ENCODE assay signal across 26 cellular contexts in genomic region chr6:134000443-134000842, GRCh38. TPM values are rescaled to one million over a fixed set of nuclear protein-coding genes. Genes with fewer than 3 reads are reported as not detected.
A peak's percentile ranks its signal among the peaks of the same experiment; 100 is the strongest.
DNase-seq lines count a peak whose midpoint lies in the region; ATAC-seq, FAIRE-seq and TF ChIP-seq lines count a peak whose summit lies in the region.
"Had no signal": no experiment of that assay in that cellular context is flagged by ENCODE, and none has a peak within 500 bp of the region (broad histone marks: within the 10 kb centered on the region; RNA-seq: fewer than 3 reads in every experiment).

No MANE protein-coding gene starts in this region.

- H2BK5ac ChIP-seq in mesendoderm (ENCODE audit: low read length): no peak overlapping the region

- POLR2A ChIA-PET in HepG2 (lab: Yijun Ruan, JAX): no interaction called here

- no peaks in the 10 kb centered on the region for H3K9me3 ChIP-seq in HepG2 (ENCODE audit: low read length)
- H3K9me3 ChIP-seq in right lobe of liver: no peaks in the 10 kb centered on the region
- H3K9me3 ChIP-seq in mammary epithelial cell (replicated peaks; ENCODE audit: insufficient read depth, low read length): no peaks in the 10 kb centered on the region
- H3K9me3 ChIP-seq: BLaER1, HAP-1 had no signal

- H2BK120ac ChIP-seq in mesendoderm (ENCODE audit: low read depth, low read length): no peak overlapping the region

- H3K79me1 ChIP-seq in mesendoderm (ENCODE audit: low read length): no peaks in the 10 kb centered on the region

- H3K56ac ChIP-seq in mesendoderm (ENCODE audit: low read length): no peak overlapping the region

- H3K27ac ChIP-seq in HepG2 (ENCODE audit: extremely low read length, insufficient read depth, low read length) (no peak overlapping the region), right lobe of liver (no peak overlapping the region), mammary epithelial cell (ENCODE audit: insufficient read depth, low read depth, low read length) (no peak overlapping the region), mesendoderm (ENCODE audit: low read depth, low read length) (no peak overlapping the region)
- H3K27ac ChIP-seq: BLaER1 had no signal

- H2AK5ac ChIP-seq in mesendoderm (ENCODE audit: low read length): no peak overlapping the region

- TF ChIP-seq EP300 in HepG2 (IDR thresholded peaks at IDR 0.05; ENCODE audit: low read depth in 2 of 2, low read length in 2 of 2) (no peak), HepG2 (CRISPR knock-in tag; IDR thresholded peaks at IDR 0.05; ENCODE audit: borderline replicate concordance) (no peak)

- no peak overlapping the region for H3K18ac ChIP-seq in mesendoderm (ENCODE audit: low read length)

- H4K20me1 ChIP-seq in HepG2 (ENCODE audit: insufficient read depth, low read length): no peaks in the 10 kb centered on the region
- H4K20me1 ChIP-seq in mammary epithelial cell (ENCODE audit: insufficient read depth, low read length): no peaks in the 10 kb centered on the region
- H4K20me1 ChIP-seq: BLaER1 had no signal

- H3K4me3 ChIP-seq in HepG2 (replicated peaks in 1 of 3; ENCODE audit: insufficient read depth in 1 of 3, low read depth in 2 of 3, low read length in 3 of 3) (no peak overlapping the region), right lobe of liver (no peak overlapping the region), mammary epithelial cell (replicated peaks in 1 of 3; ENCODE audit: insufficient read depth in 1 of 3, low read depth in 2 of 3, low read length in 3 of 3) (no peak overlapping the region), mesendoderm (ENCODE audit: low read length) (no peak overlapping the region)
- H3K4me3 ChIP-seq: BLaER1, HAP-1 had no signal

- H4K8ac ChIP-seq in mesendoderm (ENCODE audit: low read depth, low read length): no peak overlapping the region

- H3K4me1 ChIP-seq in HepG2 (ENCODE audit: insufficient read depth, low read length): no peaks in the 10 kb centered on the region
- H3K4me1 ChIP-seq in right lobe of liver: peaks cover 0 to 28% (median 6%) of the 10 kb centered on the region in 4 donors
- H3K4me1 ChIP-seq in mammary epithelial cell (ENCODE audit: insufficient read depth, low read length): peaks cover 7% of the 10 kb centered on the region
- H3K4me1 ChIP-seq in mesendoderm (ENCODE audit: control insufficient read depth, low read depth, low read length): no peaks in the 10 kb centered on the region
- H3K4me1 ChIP-seq: HAP-1 had no signal

- dilution Hi-C loops in mammary epithelial cell (cut with HindIII; ENCODE audit: low sequenced_read_pairs): no loop called here

- no peak overlapping the region for H4K5ac ChIP-seq in mesendoderm (ENCODE audit: low read length)

- H2AFZ ChIP-seq in HepG2 (ENCODE audit: low read length) (no peak overlapping the region), mammary epithelial cell (ENCODE audit: low read depth, low read length) (no peak overlapping the region)

- H3K23ac ChIP-seq in mesendoderm (ENCODE audit: low read length): no peak overlapping the region

- in situ Hi-C loops in HepG2 (cut with HindIII; ENCODE audit: extremely low pct_ligation_motif_present, low pct_unique_long_range_greater_than_20kb): no loop called here
- in situ Hi-C loops in mammary epithelial cell (cut with MboI; ENCODE audit: low sequenced_read_pairs in 2 of 2): no loop called here

- H3K79me2 ChIP-seq in HepG2 (ENCODE audit: insufficient read depth, low read length): no peaks in the 10 kb centered on the region
- H3K79me2 ChIP-seq in mammary epithelial cell (ENCODE audit: insufficient read depth, low read length): no peaks in the 10 kb centered on the region
- no peaks in the 10 kb centered on the region for H3K79me2 ChIP-seq in mesendoderm (ENCODE audit: control insufficient read depth, insufficient read depth, low read length)

- no peak for ATAC-seq in HepG2
- ATAC-seq in right lobe of liver: no peak
- no peak for ATAC-seq in GM21528 (IDR thresholded peaks at IDR 0.05; ENCODE audit: low FRiP score, unreplicated experiment)
- no peak for ATAC-seq in GM18511 (IDR thresholded peaks at IDR 0.05; ENCODE audit: unreplicated experiment)

- BruUV-seq in HepG2 (replicated peaks; lab: Mats Ljungman, UMichigan): no TSS peak
- BruUV-seq in mammary epithelial cell (replicated peaks; lab: Mats Ljungman, UMichigan): no TSS peak

- TF ChIP-seq RAD21 in HepG2 (CRISPR knock-in tag; IDR thresholded peaks at IDR 0.05): no peak

- TF ChIP-seq CTCF in HepG2 (CRISPR knock-in tag; IDR thresholded peaks at IDR 0.05): no peak
- no peak for TF ChIP-seq CTCF in right lobe of liver (IDR thresholded peaks at IDR 0.05)
- TF ChIP-seq CTCF in mammary epithelial cell (conservative IDR thresholded peaks at IDR 0.05 in 1 of 2, IDR thresholded peaks at IDR 0.05 in 1 of 2; ENCODE audit: extremely low read depth in 1 of 2, insufficient read depth in 1 of 2, low read depth in 1 of 2, low read length in 2 of 2): no peak

- H3K4ac ChIP-seq in mesendoderm (ENCODE audit: low read depth, low read length): no peak overlapping the region

- FAIRE-seq in HepG2 (lab: Jason Lieb, UNC): no peak
- FAIRE-seq: A204.1, GM18507 had no signal

- no peaks in the 10 kb centered on the region; a peak in 2 of 5 replicates for H3K27me3 ChIP-seq in HepG2 (ENCODE audit: control insufficient read depth in 1 of 2, insufficient read depth in 2 of 2, low read length in 2 of 2)
- H3K27me3 ChIP-seq in right lobe of liver: no peaks in the 10 kb centered on the region
- no peaks in the 10 kb centered on the region for H3K27me3 ChIP-seq in mammary epithelial cell (ENCODE audit: insufficient read depth, low read length)
- H3K27me3 ChIP-seq in mesendoderm (ENCODE audit: insufficient read depth, low read length, poor library complexity): no peaks in the 10 kb centered on the region
- H3K27me3 ChIP-seq: BLaER1 had no signal

- no peak for DNase-seq in HepG2 (ENCODE audit: low spot score)
- DNase-seq in right lobe of liver: no peak
- peak; percentile 75 for DNase-seq in mammary epithelial cell
- DNase-seq in mesendoderm: peak; percentile 65
- DNase-seq in 8988T: no peak
- DNase-seq in A172 (ENCODE audit: low spot score): no peak
- DNase-seq: CD4-positive, CD25-positive, alpha-beta regulatory T cell; DMS53; GOT3; HFFc6; Kasumi-1; NCI-H1105 treated with DMSO at 0.1 percent for 48 hours; NCI-H146; NCI-H1930; NCI-H2107; NCI-H446; NCI-H524 treated with DMSO at 0.1 percent for 48 hours; NCI-H774; RPMI8226; SHP77 treated with DMSO at 0.1 percent for 48 hours had no signal

- CTCF ChIA-PET in HepG2 (lab: Yijun Ruan, JAX; ENCODE audit: low intra/inter-chr PET ratio, low total read pairs) (no interaction called here), mammary epithelial cell (lab: Charles Lee; ENCODE audit: low non-redundant PET) (interaction anchor here (0.6 kb wide), 1 partner anchor 32 kb away, joined by 3 read pairs; no protein-coding TSS in a partner anchor)

- no peak overlapping the region for H2BK15ac ChIP-seq in mesendoderm (replicated peaks; ENCODE audit: low read depth)

- intact Hi-C loops in HepG2 (cut with micrococcal nuclease; ENCODE audit: unreplicated experiment) (no loop called here), right lobe of liver (cut with DNase I) (no loop called here), mammary epithelial cell (cut with micrococcal nuclease) (no loop called here)

- whole genome bisulfite sequencing in HepG2 (ENCODE audit: low lambda C conversion rate): 30% methylated on average over 3 of the region's 3 CpGs
- 63% methylated on average over 3 of the region's 3 CpGs for WGBS in right lobe of liver (ENCODE audit: insufficient coverage, low coverage, low lambda C conversion rate, missing lambda C conversion rate)
- 33% methylated on average over 3 of the region's 3 CpGs for WGBS in mammary epithelial cell (ENCODE audit: low coverage, missing lambda C conversion rate)
- no CpG with 5 or more reads among the region's 3 CpGs for WGBS in mesendoderm (ENCODE audit: extremely low coverage, insufficient coverage, low lambda C conversion rate)

- H3K4me2 ChIP-seq in HepG2 (ENCODE audit: low read depth, low read length) (no peak overlapping the region), mammary epithelial cell (ENCODE audit: insufficient read depth, low read depth, low read length) (peak overlapping the region; percentile 52), mesendoderm (ENCODE audit: low read length) (no peak overlapping the region)
- H3K4me2 ChIP-seq: BLaER1 had no signal

- H3K9ac ChIP-seq in HepG2 (ENCODE audit: insufficient read depth, low read depth, low read length) (no peak overlapping the region), mammary epithelial cell (ENCODE audit: insufficient read depth, low read length) (no peak overlapping the region), mesendoderm (ENCODE audit: low read length) (no peak overlapping the region)
- H3K9ac ChIP-seq: BLaER1 had no signal

- H3K36me3 ChIP-seq in HepG2 (replicated peaks in 1 of 2; ENCODE audit: control insufficient read depth in 1 of 2, insufficient read depth in 2 of 2, low read length in 2 of 2) (no peaks in the 10 kb centered on the region), right lobe of liver (no peaks in the 10 kb centered on the region), mammary epithelial cell (ENCODE audit: insufficient read depth, low read length) (no peaks in the 10 kb centered on the region), mesendoderm (ENCODE audit: control insufficient read depth, insufficient read depth, low read length) (no peaks in the 10 kb centered on the region)
- H3K36me3 ChIP-seq: BLaER1, HAP-1 had no signal

- no peak for TF ChIP-seq POLR2A in HepG2 (IDR thresholded peaks at IDR 0.05; ENCODE audit: insufficient read depth in 1 of 2, low read depth in 2 of 2, low read length in 2 of 2)
- TF ChIP-seq POLR2A in right lobe of liver (IDR thresholded peaks at IDR 0.05): no peak

RNA-seq across cellular contexts. Expression of gene TBPL1, which starts 47.4 kb away (rescaled TPM):
- total RNA-seq in HepG2 (2016; rRNA removed; fragmentation: Illumina TruSeq; extraction: Trizol) (39.3 and 47.7 TPM in 2 replicates), right lobe of liver (10 to 100 TPM in 2 of 6 experiments, 1 to 10 TPM in 4; 6.0 to 11.5 (median 9.4) TPM), mammary epithelial cell (10 to 100 TPM; 19.2 to 25.6 TPM)
- 47.1 and 47.5 TPM in 2 replicates for total RNA-seq in HepG2 (2016; cell fraction: cytosol; rRNA removed; fragmentation: Illumina TruSeq; extraction: Trizol; ENCODE audit: low read depth)
- 38.0 and 46.0 TPM in 2 replicates for total RNA-seq in HepG2 (2016; cell fraction: insoluble cytoplasmic fraction; rRNA removed; fragmentation: Illumina TruSeq; extraction: Trizol)
- 75.7 and 77.8 TPM in 2 replicates for total RNA-seq in HepG2 (2016; cell fraction: membrane; rRNA removed; fragmentation: Illumina TruSeq; extraction: Trizol)
- total RNA-seq in HepG2 (2016; cell fraction: nucleus; rRNA removed; fragmentation: Illumina TruSeq; extraction: Trizol): 22.3 and 25.5 TPM in 2 replicates
- polyA plus RNA-seq in HepG2 (2011; rRNA removed) (20.2 and 25.3 TPM in 2 replicates), mammary epithelial cell (23.7 TPM)
- polyA plus RNA-seq in HepG2 (2011; cell fraction: cytosol; rRNA removed): 10.7 and 14.1 TPM in 2 replicates
- polyA plus RNA-seq in HepG2 (2011; cell fraction: nucleus; rRNA removed): 5.8 and 9.1 TPM in 2 replicates
- 22.0 and 27.1 TPM in 2 replicates for polyA plus RNA-seq in HepG2 (2012)
- 37.3 and 45.6 TPM in 2 replicates for polyA plus RNA-seq in HepG2 (2016; cell fraction: cytosol; fragmentation: Illumina TruSeq; extraction: Trizol; ENCODE audit: low read depth)
- 57.8 and 60.3 TPM in 2 replicates for polyA plus RNA-seq in HepG2 (2016; cell fraction: insoluble cytoplasmic fraction; fragmentation: Illumina TruSeq; extraction: Trizol; ENCODE audit: low read depth)
- 72.2 and 77.9 TPM in 2 replicates for polyA plus RNA-seq in HepG2 (2016; cell fraction: membrane; fragmentation: Illumina TruSeq; extraction: Trizol; ENCODE audit: low read depth)
- 46.2 and 47.2 TPM in 2 replicates for polyA plus RNA-seq in HepG2 (2016; cell fraction: nucleus; fragmentation: Illumina TruSeq; extraction: Trizol; ENCODE audit: insufficient read depth, low read depth)
- 4.1 and 10.0 TPM in 2 replicates for polyA minus RNA-seq in HepG2 (2011; rRNA and poly(A)+ RNA removed; ENCODE audit: low replicate concordance)
- 13.8 and 17.3 TPM in 2 replicates for polyA minus RNA-seq in HepG2 (2011; cell fraction: cytosol; rRNA and poly(A)+ RNA removed)
- polyA minus RNA-seq in HepG2 (2011; cell fraction: nucleus; rRNA and poly(A)+ RNA removed): 9.4 and 10.9 TPM in 2 replicates
- 1.2 TPM for polyA minus RNA-seq in mammary epithelial cell
- 92.5 TPM for polyA plus RNA-seq in mesendoderm (2013, experiment 1 of 2)
- 90.4 TPM for polyA plus RNA-seq in mesendoderm (2013, experiment 2 of 2)
- total RNA-seq in A172 (2014; rRNA removed; shearing (Covaris generic)): 31.1 and 32.3 TPM in 2 replicates

RNA-seq across cellular contexts. Expression of gene SLC2A12, which starts 52.0 kb away (rescaled TPM):
- total RNA-seq in HepG2 (2016; rRNA removed; fragmentation: Illumina TruSeq; extraction: Trizol) (0.04 TPM in 1 of 2 replicates, not detected in the other), right lobe of liver (1 to 10 TPM in 2 of 6 experiments, under 1 TPM in 4; 0.49 to 9.1 (median 0.68) TPM), mammary epithelial cell (10 to 100 TPM in 1 of 2 donors, 1 to 10 TPM in 1; 1.4 to 11.5 TPM)
- not detected in 2 replicates for total RNA-seq in HepG2 (2016; cell fraction: cytosol; rRNA removed; fragmentation: Illumina TruSeq; extraction: Trizol; ENCODE audit: low read depth)
- total RNA-seq in HepG2 (2016; cell fraction: insoluble cytoplasmic fraction; rRNA removed; fragmentation: Illumina TruSeq; extraction: Trizol): 0.02 TPM in 1 of 2 replicates, not detected in the other
- total RNA-seq in HepG2 (2016; cell fraction: membrane; rRNA removed; fragmentation: Illumina TruSeq; extraction: Trizol): not detected in 2 replicates
- 0.09 TPM in 1 of 2 replicates, not detected in the other for total RNA-seq in HepG2 (2016; cell fraction: nucleus; rRNA removed; fragmentation: Illumina TruSeq; extraction: Trizol)
- polyA plus RNA-seq in HepG2 (2011; rRNA removed) (0.24 and 0.33 TPM in 2 replicates), mammary epithelial cell (1.3 TPM)
- 0.20 and 0.24 TPM in 2 replicates for polyA plus RNA-seq in HepG2 (2011; cell fraction: cytosol; rRNA removed)
- 0.11 and 0.26 TPM in 2 replicates for polyA plus RNA-seq in HepG2 (2011; cell fraction: nucleus; rRNA removed)
- 0.24 and 0.43 TPM in 2 replicates for polyA plus RNA-seq in HepG2 (2012)
- not detected in 2 replicates for polyA plus RNA-seq in HepG2 (2016; cell fraction: cytosol; fragmentation: Illumina TruSeq; extraction: Trizol; ENCODE audit: low read depth)
- polyA plus RNA-seq in HepG2 (2016; cell fraction: insoluble cytoplasmic fraction; fragmentation: Illumina TruSeq; extraction: Trizol; ENCODE audit: low read depth): not detected in 2 replicates
- not detected in 2 replicates for polyA plus RNA-seq in HepG2 (2016; cell fraction: membrane; fragmentation: Illumina TruSeq; extraction: Trizol; ENCODE audit: low read depth)
- 0.10 TPM in 1 of 2 replicates, not detected in the other for polyA plus RNA-seq in HepG2 (2016; cell fraction: nucleus; fragmentation: Illumina TruSeq; extraction: Trizol; ENCODE audit: insufficient read depth, low read depth)
- polyA minus RNA-seq in HepG2 (2011; rRNA and poly(A)+ RNA removed; ENCODE audit: low replicate concordance): 0.42 TPM in 1 of 2 replicates, not detected in the other
- polyA minus RNA-seq in HepG2 (2011; cell fraction: cytosol; rRNA and poly(A)+ RNA removed): 0.26 and 0.40 TPM in 2 replicates
- polyA minus RNA-seq in HepG2 (2011; cell fraction: nucleus; rRNA and poly(A)+ RNA removed): 0.39 and 0.87 TPM in 2 replicates
- 1.3 TPM for polyA minus RNA-seq in mammary epithelial cell
- 1.0 TPM for polyA plus RNA-seq in mesendoderm (2013, experiment 1 of 2)
- polyA plus RNA-seq in mesendoderm (2013, experiment 2 of 2): 1.0 TPM
- total RNA-seq in A172 (2014; rRNA removed; shearing (Covaris generic)): 0.24 and 0.91 TPM in 2 replicates
- total RNA-seq: CD4-positive, CD25-positive, alpha-beta regulatory T cell had no signal

Comparison
In these comparisons a context has a peak if more than half of its experiments do, and no peak if none do; other contexts are left out.
1. DNase-seq: peak in mammary epithelial cell (single experiment) and mesendoderm (single experiment); none in HepG2 (single experiment), right lobe of liver (0 of 3), 8988T (single experiment) and A172 (single experiment).